Comparison of ENCODE assay signal across 8 cellular contexts in genomic region chr4:105709081-105709450, GRCh38. TPM values are rescaled to one million over a fixed set of nuclear protein-coding genes. Genes with fewer than 3 reads are reported as not detected.
DNase-seq lines count a peak whose midpoint lies in the region; TF ChIP-seq lines count a peak whose summit lies in the region.

No MANE protein-coding gene starts in this region.

- H3K9me3 Mint-ChIP-seq in activated naive CD4-positive, alpha-beta T cell treated with anti-CD3 and anti-CD28 coated beads, Interleukin-2, amount 10 ng/mL, durations not matched to agents 7 days and 5 days = no peaks in the 10 kb centered on the region

- no peaks in the 10 kb centered on the region for H3K27me3 ChIP-seq in H7 (ENCODE audit: control insufficient read depth, insufficient read depth, low read length)
- no peaks in the 10 kb centered on the region for H3K27me3 ChIP-seq in Karpas-422 (ENCODE audit: low read length)
- no peaks in the 10 kb centered on the region for H3K27me3 ChIP-seq in iPS-15b (ENCODE audit: control insufficient read depth, insufficient read depth, low read length)
- H3K27me3 ChIP-seq in smooth muscle cell (ENCODE audit: low read depth) = no peaks in the 10 kb centered on the region

- peak overlapping the region; percentile 83 for H3K27ac Mint-ChIP-seq in activated naive CD4-positive, alpha-beta T cell treated with anti-CD3 and anti-CD28 coated beads, Interleukin-2, amount 10 ng/mL, durations not matched to agents 7 days and 5 days

- no peak for TF ChIP-seq CTCF in smooth muscle cell (IDR thresholded peaks at IDR 0.05; ENCODE audit: borderline replicate concordance, insufficient read depth, poor library complexity, severe bottlenecking)

- H3K36me3 Mint-ChIP-seq in activated naive CD4-positive, alpha-beta T cell treated with anti-CD3 and anti-CD28 coated beads, Interleukin-2, amount 10 ng/mL, durations not matched to agents 7 days and 5 days = peaks cover 4% of the 10 kb centered on the region

- H3K4me3 ChIP-seq in H7 (ENCODE audit: insufficient read depth, low read depth, low read length) (peak overlapping the region; percentile 86), Karpas-422 (ENCODE audit: low read length) (peak overlapping the region; percentile 93), iPS-15b (ENCODE audit: low read depth, low read length) (peak overlapping the region; percentile 89), smooth muscle cell (peak overlapping the region; percentile 84)

- H3K27ac ChIP-seq in Karpas-422 (ENCODE audit: low read length) (no peak overlapping the region), adipose tissue (ENCODE audit: low read depth, low read length) (peak overlapping the region; percentile 42), smooth muscle cell (ENCODE audit: low read depth) (peak overlapping the region; percentile 84)

- no peaks in the 10 kb centered on the region for H3K9me3 ChIP-seq in Karpas-422 (ENCODE audit: low read length)
- H3K9me3 ChIP-seq in iPS-15b (ENCODE audit: control insufficient read depth, insufficient read depth, low read length) = no peaks in the 10 kb centered on the region
- no peaks in the 10 kb centered on the region for H3K9me3 ChIP-seq in smooth muscle cell (replicated peaks; ENCODE audit: low read depth)

- H3K4me1 ChIP-seq in Karpas-422 (ENCODE audit: low read length) (peaks cover 56% of the 10 kb centered on the region), iPS-15b (ENCODE audit: control insufficient read depth, insufficient read depth, low read length) (no peaks in the 10 kb centered on the region), smooth muscle cell (ENCODE audit: low read depth) (peaks cover 17% of the 10 kb centered on the region)

- H2AFZ ChIP-seq in Karpas-422 (ENCODE audit: low read length) (peak overlapping the region; percentile 85), smooth muscle cell (ENCODE audit: low read depth) (peak overlapping the region; percentile 95)

- H3K9ac ChIP-seq in Karpas-422 (ENCODE audit: low read length) (peak overlapping the region; percentile 77), iPS-15b (ENCODE audit: low read depth, low read length) (peak overlapping the region; percentile 70), smooth muscle cell (ENCODE audit: low read depth) (peak overlapping the region; percentile 90)

- peak overlapping the region; percentile 95 for H3K4me2 ChIP-seq in Karpas-422 (ENCODE audit: low read depth, low read length, poor library complexity, severe bottlenecking)
- H3K4me2 ChIP-seq in smooth muscle cell = peak overlapping the region; percentile 96

- 0 to 3% (median 0%) methylated on average over 11 of the region's 11 CpGs for WGBS in adipose tissue, 3 donors
- 0% methylated on average over 11 of the region's 11 CpGs for WGBS in smooth muscle cell (ENCODE audit: low lambda C conversion rate)

- peak overlapping the region; percentile 98 for H3K4me3 Mint-ChIP-seq in activated naive CD4-positive, alpha-beta T cell treated with anti-CD3 and anti-CD28 coated beads, Interleukin-2, amount 10 ng/mL, durations not matched to agents 7 days and 5 days

- H4K20me1 ChIP-seq in Karpas-422 (ENCODE audit: insufficient read depth, low read depth, low read length) (no peaks in the 10 kb centered on the region; the same call in 1 of the 2 replicates), smooth muscle cell (ENCODE audit: low read depth) (no peaks in the 10 kb centered on the region)

- CTCF ChIA-PET in activated naive CD4-positive, alpha-beta T cell treated with anti-CD3 and anti-CD28 coated beads, Interleukin-2, amount 10 ng/mL, durations not matched to agents 7 days and 5 days (lab: Charles Lee) = interaction anchor here (1.2 kb wide), 1 partner anchor 235 kb away, joined by 4 read pairs; the partner anchor contains the start of gene PPA2

- peaks cover 31% of the 10 kb centered on the region for H3K4me1 Mint-ChIP-seq in activated naive CD4-positive, alpha-beta T cell treated with anti-CD3 and anti-CD28 coated beads, Interleukin-2, amount 10 ng/mL, durations not matched to agents 7 days and 5 days

- no peak for DNase-seq in activated naive CD4-positive, alpha-beta T cell treated with anti-CD3 and anti-CD28 coated beads, Interleukin-2, amount 10 ng/mL, durations not matched to agents 7 days and 5 days
- DNase-seq in activated naive CD4-positive, alpha-beta T cell (lab: John Stamatoyannopoulos, UW) = no peak
- no peak for DNase-seq in H7
- peak; percentile 69 for DNase-seq in Karpas-422
- DNase-seq in smooth muscle cell (lab: John Stamatoyannopoulos, UW; ENCODE audit: unreplicated experiment) = no peak
- no peak for DNase-seq in NCI-H187 (lab: John Stamatoyannopoulos, UW)

- H3K27me3 Mint-ChIP-seq in activated naive CD4-positive, alpha-beta T cell treated with anti-CD3 and anti-CD28 coated beads, Interleukin-2, amount 10 ng/mL, durations not matched to agents 7 days and 5 days = no peaks in the 10 kb centered on the region

- no peaks in the 10 kb centered on the region; the same call in 1 of the 2 replicates for H3K9me2 ChIP-seq in Karpas-422 (replicated peaks; ENCODE audit: insufficient read depth, low read length)

- no peaks in the 10 kb centered on the region for H3F3A ChIP-seq in smooth muscle cell (ENCODE audit: low read depth)

- peaks cover 91% of the 10 kb centered on the region for H3K79me2 ChIP-seq in Karpas-422 (ENCODE audit: low read length)
- H3K79me2 ChIP-seq in smooth muscle cell (ENCODE audit: low read depth) = peaks cover 59% of the 10 kb centered on the region

- no peaks in the 10 kb centered on the region for H3K36me3 ChIP-seq in H7 (replicated peaks; ENCODE audit: control insufficient read depth, insufficient read depth, low read length)
- H3K36me3 ChIP-seq in Karpas-422 (ENCODE audit: insufficient read depth, low read length) = peaks cover 18% of the 10 kb centered on the region; the same call in 1 of the 2 replicates
- H3K36me3 ChIP-seq in iPS-15b (ENCODE audit: control insufficient read depth, insufficient read depth, low read length) = no peaks in the 10 kb centered on the region
- H3K36me3 ChIP-seq in smooth muscle cell (ENCODE audit: low read depth) = no peaks in the 10 kb centered on the region

RNA-seq across cellular contexts. Expression of gene GSTCD, which starts 0.5 kb away (rescaled TPM):
- total RNA-seq in H7 (2014; rRNA removed; shearing (Covaris generic)) = 25.1 and 36.7 TPM in 2 replicates
- 20.6 and 23.9 TPM in 2 replicates for total RNA-seq in Karpas-422 (2014; rRNA removed; shearing (Covaris generic); ENCODE audit: low replicate concordance)
- 1 to 10 TPM in 2 of 3 donors, under 1 TPM in 1; 0.95 to 2.9 (median 2.2) TPM for polyA plus RNA-seq in adipose tissue
- 10.5 and 22.3 TPM in 2 replicates for total RNA-seq in smooth muscle cell
- polyA plus RNA-seq in smooth muscle cell = 4.2 and 5.6 TPM in 2 replicates

RNA-seq across cellular contexts. Expression of gene INTS12, which starts 0.6 kb away (rescaled TPM):
- total RNA-seq in H7 (2014; rRNA removed; shearing (Covaris generic)) = 4.7 and 9.1 TPM in 2 replicates
- 23.4 and 25.3 TPM in 2 replicates for total RNA-seq in Karpas-422 (2014; rRNA removed; shearing (Covaris generic); ENCODE audit: low replicate concordance)
- polyA plus RNA-seq in adipose tissue = 10 to 100 TPM in 2 of 3 donors, 1 to 10 TPM in 1; 7.9 to 17.1 (median 13.5) TPM
- 19.1 and 29.6 TPM in 2 replicates for total RNA-seq in smooth muscle cell
- 23.6 and 27.9 TPM in 2 replicates for polyA plus RNA-seq in smooth muscle cell
